9 cellular contexts compared by ENCODE assay signal in the genomic region with DNA sequence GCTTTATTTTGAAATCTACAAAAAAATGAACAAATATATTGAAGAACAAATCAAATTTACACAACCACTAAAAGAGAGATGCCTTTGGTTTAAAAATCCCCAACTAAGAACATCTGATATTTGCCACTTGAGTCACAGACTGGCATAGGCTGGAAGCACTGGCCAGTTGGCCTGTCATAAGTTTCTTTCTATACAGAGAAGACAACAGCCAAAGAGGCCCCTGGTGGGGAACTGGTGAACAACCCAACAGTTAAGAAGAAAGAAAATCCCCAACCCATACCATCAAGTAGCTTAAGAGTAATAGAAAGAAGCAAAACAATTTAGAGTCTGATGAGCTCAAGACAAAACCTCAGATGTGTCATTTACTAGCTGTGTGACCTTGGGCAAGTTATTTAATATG. TPM values are rescaled to one million over a fixed set of nuclear protein-coding genes. Genes with fewer than 3 reads are reported as not detected.
DNase-seq lines count a peak whose midpoint lies in the region; FAIRE-seq and TF ChIP-seq lines count a peak whose summit lies in the region.
"Had no signal": no experiment of that assay in that cellular context is flagged by ENCODE, and none has a peak within 500 bp of the region (broad histone marks: within the 10 kb centered on the region; RNA-seq: fewer than 3 reads in every experiment).

No MANE protein-coding gene starts in this region.

- intact Hi-C loops in stomach (cut with DNase I; ENCODE audit: low total_unique reads), result no loop called here
- intact Hi-C loops in kidney (cut with DNase I), result no loop called here

- no peak overlapping the region for H3K27ac Mint-ChIP-seq in activated naive CD8-positive, alpha-beta T cell treated with anti-CD3 and anti-CD28 coated beads for 36 hours
- H3K27ac Mint-ChIP-seq: CD4-positive, CD25-positive, alpha-beta regulatory T cell had no signal

- H3K36me3 ChIP-seq in stomach, result no peaks in the 10 kb centered on the region
- no peaks in the 10 kb centered on the region for H3K36me3 ChIP-seq in kidney (ENCODE audit: control insufficient read depth in 1 of 2, insufficient read depth in 2 of 2, low read length in 2 of 2)

- no peak overlapping the region for H3K9ac ChIP-seq in kidney (ENCODE audit: low read length in 2 of 2)

- no peaks in the 10 kb centered on the region for H3K4me1 Mint-ChIP-seq in activated naive CD8-positive, alpha-beta T cell treated with anti-CD3 and anti-CD28 coated beads for 36 hours
- H3K4me1 Mint-ChIP-seq: CD4-positive, CD25-positive, alpha-beta regulatory T cell had no signal

- no peaks in the 10 kb centered on the region for H3K9me3 ChIP-seq in stomach
- H3K9me3 ChIP-seq in kidney (ENCODE audit: control insufficient read depth in 1 of 2, low read length in 2 of 2), result no peaks in the 10 kb centered on the region

- peaks cover 2% of the 10 kb centered on the region for H3K36me3 Mint-ChIP-seq in activated naive CD8-positive, alpha-beta T cell treated with anti-CD3 and anti-CD28 coated beads for 36 hours

- H3K4me1 ChIP-seq in stomach (no peaks in the 10 kb centered on the region), kidney (ENCODE audit: control insufficient read depth in 1 of 2, insufficient read depth in 1 of 2, low read depth in 1 of 2, low read length in 2 of 2) (no peaks in the 10 kb centered on the region)

- no peak for TF ChIP-seq EP300 in stomach (IDR thresholded peaks at IDR 0.05)

- no peak overlapping the region for H3K4me3 ChIP-seq in stomach
- H3K4me3 ChIP-seq in kidney (ENCODE audit: low read length in 2 of 2), result no peak overlapping the region

- TF ChIP-seq CTCF in stomach (IDR thresholded peaks at IDR 0.05) (peak in 1 of 7 experiments; percentile 12), kidney (IDR thresholded peaks at IDR 0.05; ENCODE audit: borderline replicate concordance, extremely low read depth, insufficient read depth) (no peak)

- DNase-seq in NCI-H82 (lab: John Stamatoyannopoulos, UW) (peak; percentile 59), NCI-H82 treated with DMSO at 0.1 percent for 48 hours (lab: John Stamatoyannopoulos, UW; ENCODE audit: unreplicated experiment) (no peak), HPDE6-E6E7 (ENCODE audit: extremely low spot score) (peak; percentile 53), dedifferentiated amniotic fluid mesenchymal stem cell (ENCODE audit: extremely low spot score) (peak; percentile 49), stomach (peak; percentile 28), hypothalamus (lab: John Stamatoyannopoulos, UW) (no peak), kidney (no peak)
- no peak for DNase-seq in activated naive CD8-positive, alpha-beta T cell treated with anti-CD3 and anti-CD28 coated beads for 36 hours
- DNase-seq: CD4-positive, CD25-positive, alpha-beta regulatory T cell had no signal

- no peak overlapping the region for H3K27ac ChIP-seq in stomach
- no peak overlapping the region for H3K27ac ChIP-seq in kidney (ENCODE audit: low read depth in 2 of 2, low read length in 2 of 2)

- FAIRE-seq in kidney (lab: Jason Lieb, UNC), result no peak

- no peaks in the 10 kb centered on the region for H3K27me3 ChIP-seq in stomach

- no peak for TF ChIP-seq POLR2A in stomach (IDR thresholded peaks at IDR 0.05)

- H3K27me3 Mint-ChIP-seq in activated naive CD8-positive, alpha-beta T cell treated with anti-CD3 and anti-CD28 coated beads for 36 hours, result no peaks in the 10 kb centered on the region
- H3K27me3 Mint-ChIP-seq: CD4-positive, CD25-positive, alpha-beta regulatory T cell had no signal

- peaks cover 3% of the 10 kb centered on the region for H3K9me3 Mint-ChIP-seq in activated naive CD8-positive, alpha-beta T cell treated with anti-CD3 and anti-CD28 coated beads for 36 hours

- no peak overlapping the region for H3K4me3 Mint-ChIP-seq in activated naive CD8-positive, alpha-beta T cell treated with anti-CD3 and anti-CD28 coated beads for 36 hours
- H3K4me3 Mint-ChIP-seq: CD4-positive, CD25-positive, alpha-beta regulatory T cell had no signal

RNA-seq across cellular contexts. Expression of gene OSR1, which starts 45.5 kb away (rescaled TPM):
- total RNA-seq in stomach, result 10 to 100 TPM in 2 of 5 donors, 1 to 10 TPM in 3; 1.2 to 39.4 (median 6.2) TPM
- 1 to 10 TPM; 3.6 to 7.0 (median 5.5) TPM for polyA plus RNA-seq in stomach
- total RNA-seq in kidney, result 1.6 TPM
- polyA plus RNA-seq in kidney (ENCODE audit: insufficient read depth, low read depth, low replicate concordance), result 0.99 TPM
- not detected for total RNA-seq in activated naive CD8-positive, alpha-beta T cell treated with anti-CD3 and anti-CD28 coated beads for 36 hours
- total RNA-seq: CD4-positive, CD25-positive, alpha-beta regulatory T cell had no signal
- polyA plus RNA-seq: CD4-positive, CD25-positive, alpha-beta regulatory T cell had no signal

Comparison
In these comparisons a context has a peak if more than half of its experiments do, and no peak if none do; other contexts are left out.
1. DNase-seq: peak in NCI-H82 (single experiment), HPDE6-E6E7 (single experiment), dedifferentiated amniotic fluid mesenchymal stem cell (single experiment) and stomach (single experiment); none in NCI-H82 treated with DMSO at 0.1 percent for 48 hours (single experiment), hypothalamus (0 of 51), kidney (single experiment) and activated naive CD8-positive, alpha-beta T cell treated with anti-CD3 and anti-CD28 coated beads for 36 hours (single experiment).